ENCODE assay signal across 8 cellular contexts in the genomic region with DNA sequence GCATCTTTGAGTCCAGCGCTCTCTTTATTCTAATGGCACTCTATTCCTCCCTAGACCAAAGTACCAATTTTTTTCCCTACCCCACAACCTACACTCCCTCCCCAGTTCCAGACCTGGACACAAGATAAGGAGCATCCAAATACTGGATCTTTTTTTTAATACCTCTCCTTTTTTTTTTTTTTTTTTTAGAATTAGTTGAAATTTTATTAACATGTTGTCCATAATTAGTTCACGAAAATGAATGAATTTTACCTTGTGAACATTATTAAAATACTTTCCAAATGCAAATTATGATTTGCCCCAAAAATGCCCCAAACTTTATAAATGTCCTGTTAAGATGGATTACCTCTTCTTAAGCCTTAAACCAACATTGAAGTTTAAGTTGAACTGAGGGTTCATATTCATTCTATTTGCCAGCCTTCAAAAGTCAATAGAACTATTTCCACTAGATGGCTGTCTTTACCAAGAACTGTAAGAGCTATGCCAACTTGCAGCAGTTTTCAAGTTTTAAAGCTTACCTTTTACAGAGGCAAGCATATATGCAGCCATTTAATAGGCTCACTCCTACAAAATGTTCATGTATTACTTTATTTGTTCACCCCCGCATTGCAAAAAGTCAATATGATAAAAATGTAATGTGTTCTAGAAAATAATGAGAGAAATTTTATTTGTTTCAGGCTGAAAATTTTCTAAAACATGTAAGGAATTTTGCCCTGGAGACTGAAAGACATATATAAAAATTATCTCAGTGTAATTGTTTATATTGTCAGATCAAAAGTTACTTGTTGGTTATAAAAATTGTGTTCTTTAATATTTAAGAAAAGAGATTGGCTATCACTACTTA. TPM values are rescaled to one million over a fixed set of nuclear protein-coding genes. Genes with fewer than 3 reads are reported as not detected.
DNase-seq lines count a peak whose midpoint lies in the region; ATAC-seq, FAIRE-seq and TF ChIP-seq lines count a peak whose summit lies in the region.

No MANE protein-coding gene starts in this region.

- 42 to 56% methylated on average over 3 of the region's 3 CpGs for WGBS in pancreas, 2 donors

- intact Hi-C loops in pancreas (cut with DNase I) = loop anchor here in 1 of 3 donors (5.0 kb wide), 1 partner anchor 159 kb away; no protein-coding TSS in a partner anchor

- H3K4me3 ChIP-seq in fibroblast of mammary gland (ENCODE audit: control insufficient read depth, low read depth, low read length) (no peak overlapping the region), pancreas (no peak overlapping the region)

- no peak overlapping the region for H3K27ac ChIP-seq in pancreas

- peak; percentile 83 for FAIRE-seq in pancreas (lab: Jason Lieb, UNC)

- TF ChIP-seq CTCF in fibroblast of mammary gland (conservative IDR thresholded peaks at IDR 0.05; ENCODE audit: control insufficient read depth, insufficient read depth, low read depth, low read length) (peak; percentile 53), pancreas (IDR thresholded peaks at IDR 0.05) (peak in 3 of 4 donors; percentile 28 to 32 (median 32))

- no peaks in the 10 kb centered on the region for H3K9me3 Mint-ChIP-seq in activated T-cell treated with anti-CD3 and anti-CD28 coated beads, Interleukin-2, amount 50 U/mL, for 24 hours

- H3K27me3 ChIP-seq in pancreas = no peaks in the 10 kb centered on the region

- no peaks in the 10 kb centered on the region for H3K36me3 ChIP-seq in pancreas

- DNase-seq in DMS79 (lab: John Stamatoyannopoulos, UW) (peak; percentile 1), DMS79 treated with DMSO at 0.1 percent for 48 hours (lab: John Stamatoyannopoulos, UW) (no peak), LHCN-M2 (ENCODE audit: low read depth) (peak; percentile 68), fibroblast of mammary gland (ENCODE audit: low read depth) (peak; percentile 74), pancreas (no peak), NK-92 (lab: John Stamatoyannopoulos, UW; ENCODE audit: unreplicated experiment) (no peak)
- DNase-seq in activated T-cell treated with anti-CD3 and anti-CD28 coated beads, Interleukin-2, amount 50 U/mL, for 24 hours = no peak

- H3K4me1 ChIP-seq in pancreas = no peaks in the 10 kb centered on the region

- no peaks in the 10 kb centered on the region for H3K36me3 Mint-ChIP-seq in activated T-cell treated with anti-CD3 and anti-CD28 coated beads, Interleukin-2, amount 50 U/mL, for 24 hours (ENCODE audit: low read depth)

- peak; percentile 89 for ATAC-seq in SK-N-SH treated with all-trans-retinoic acid at 6 μM for 48 hours
- peak; percentile 67 to 92 (median 84) for ATAC-seq in pancreas

- H3K4me3 Mint-ChIP-seq in activated T-cell treated with anti-CD3 and anti-CD28 coated beads, Interleukin-2, amount 50 U/mL, for 24 hours = no peak overlapping the region

- H3K4me1 Mint-ChIP-seq in activated T-cell treated with anti-CD3 and anti-CD28 coated beads, Interleukin-2, amount 50 U/mL, for 24 hours (ENCODE audit: low read depth) = peaks cover 3% of the 10 kb centered on the region

- peaks cover 37% of the 10 kb centered on the region for H3K27me3 Mint-ChIP-seq in activated T-cell treated with anti-CD3 and anti-CD28 coated beads, Interleukin-2, amount 50 U/mL, for 24 hours

- H3K27ac Mint-ChIP-seq in activated T-cell treated with anti-CD3 and anti-CD28 coated beads, Interleukin-2, amount 50 U/mL, for 24 hours = no peak overlapping the region

- H3K9me3 ChIP-seq in pancreas = no peaks in the 10 kb centered on the region

TF ChIP-seq in SK-N-SH treated with all-trans-retinoic acid at 6 μM for 48 hours, 23 proteins besides CTCF, POLR2A, EP300 and RAD21:
- TF ChIP-seq BACH2 (CRISPR knock-in tag; IDR thresholded peaks at IDR 0.05; ENCODE audit: borderline replicate concordance) (no peak), OSR1 (CRISPR knock-in tag; IDR thresholded peaks at IDR 0.05) (no peak), ZNF565 (CRISPR knock-in tag; conservative IDR thresholded peaks at IDR 0.05; ENCODE audit: low read depth) (no peak), TSHZ2 (CRISPR knock-in tag; IDR thresholded peaks at IDR 0.05) (no peak), CSDC2 (CRISPR knock-in tag; IDR thresholded peaks at IDR 0.05) (no peak), PPARA (CRISPR knock-in tag; IDR thresholded peaks at IDR 0.05; ENCODE audit: borderline replicate concordance) (no peak), ESRRG (CRISPR knock-in tag; IDR thresholded peaks at IDR 0.05) (no peak), ZFP3 (CRISPR knock-in tag; IDR thresholded peaks at IDR 0.05) (no peak), TCF4 (CRISPR knock-in tag; IDR thresholded peaks at IDR 0.05; ENCODE audit: borderline replicate concordance) (no peak)
- TF ChIP-seq, protein P1, sequence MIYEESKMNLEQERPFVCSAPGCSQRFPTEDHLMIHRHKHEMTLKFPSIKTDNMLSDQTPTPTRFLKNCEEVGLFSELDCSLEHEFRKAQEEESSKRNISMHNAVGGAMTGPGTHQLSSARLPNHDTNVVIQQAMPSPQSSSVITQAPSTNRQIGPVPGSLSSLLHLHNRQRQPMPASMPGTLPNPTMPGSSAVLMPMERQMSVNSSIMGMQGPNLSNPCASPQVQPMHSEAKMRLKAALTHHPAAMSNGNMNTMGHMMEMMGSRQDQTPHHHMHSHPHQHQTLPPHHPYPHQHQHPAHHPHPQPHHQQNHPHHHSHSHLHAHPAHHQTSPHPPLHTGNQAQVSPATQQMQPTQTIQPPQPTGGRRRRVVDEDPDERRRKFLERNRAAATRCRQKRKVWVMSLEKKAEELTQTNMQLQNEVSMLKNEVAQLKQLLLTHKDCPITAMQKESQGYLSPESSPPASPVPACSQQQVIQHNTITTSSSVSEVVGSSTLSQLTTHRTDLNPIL (CRISPR knock-in tag; IDR thresholded peaks at IDR 0.05; ENCODE audit: low read depth) = no peak
- TF ChIP-seq, protein P2, sequence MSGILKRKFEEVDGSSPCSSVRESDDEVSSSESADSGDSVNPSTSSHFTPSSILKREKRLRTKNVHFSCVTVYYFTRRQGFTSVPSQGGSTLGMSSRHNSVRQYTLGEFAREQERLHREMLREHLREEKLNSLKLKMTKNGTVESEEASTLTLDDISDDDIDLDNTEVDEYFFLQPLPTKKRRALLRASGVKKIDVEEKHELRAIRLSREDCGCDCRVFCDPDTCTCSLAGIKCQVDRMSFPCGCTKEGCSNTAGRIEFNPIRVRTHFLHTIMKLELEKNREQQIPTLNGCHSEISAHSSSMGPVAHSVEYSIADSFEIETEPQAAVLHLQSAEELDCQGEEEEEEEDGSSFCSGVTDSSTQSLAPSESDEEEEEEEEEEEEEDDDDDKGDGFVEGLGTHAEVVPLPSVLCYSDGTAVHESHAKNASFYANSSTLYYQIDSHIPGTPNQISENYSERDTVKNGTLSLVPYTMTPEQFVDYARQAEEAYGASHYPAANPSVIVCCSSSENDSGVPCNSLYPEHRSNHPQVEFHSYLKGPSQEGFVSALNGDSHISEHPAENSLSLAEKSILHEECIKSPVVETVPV (CRISPR knock-in tag; IDR thresholded peaks at IDR 0.05) = no peak

RNA-seq across cellular contexts. Expression of gene TNKS2, which starts 39.7 kb away (rescaled TPM):
- total RNA-seq in LHCN-M2 (2014; rRNA removed) (27.5 and 30.6 TPM in 2 replicates), pancreas (10 to 100 TPM; 13.8 to 22.6 (median 15.2) TPM)
- 9.8 TPM for polyA plus RNA-seq in LHCN-M2 (2012)
- 10 to 100 TPM in 1 of 2 donors, 1 to 10 TPM in 1; 5.2 to 12.4 TPM for polyA plus RNA-seq in pancreas

Comparison
In these comparisons a context has a peak if more than half of its experiments do, and no peak if none do; other contexts are left out.
1. DNase-seq: peak in DMS79 (single experiment), LHCN-M2 (single experiment) and fibroblast of mammary gland (single experiment); none in DMS79 treated with DMSO at 0.1 percent for 48 hours (single experiment), pancreas (0 of 6), NK-92 (single experiment) and activated T-cell treated with anti-CD3 and anti-CD28 coated beads, Interleukin-2, amount 50 U/mL, for 24 hours (single experiment).